8 cellular contexts compared by ENCODE assay signal in the genomic region with DNA sequence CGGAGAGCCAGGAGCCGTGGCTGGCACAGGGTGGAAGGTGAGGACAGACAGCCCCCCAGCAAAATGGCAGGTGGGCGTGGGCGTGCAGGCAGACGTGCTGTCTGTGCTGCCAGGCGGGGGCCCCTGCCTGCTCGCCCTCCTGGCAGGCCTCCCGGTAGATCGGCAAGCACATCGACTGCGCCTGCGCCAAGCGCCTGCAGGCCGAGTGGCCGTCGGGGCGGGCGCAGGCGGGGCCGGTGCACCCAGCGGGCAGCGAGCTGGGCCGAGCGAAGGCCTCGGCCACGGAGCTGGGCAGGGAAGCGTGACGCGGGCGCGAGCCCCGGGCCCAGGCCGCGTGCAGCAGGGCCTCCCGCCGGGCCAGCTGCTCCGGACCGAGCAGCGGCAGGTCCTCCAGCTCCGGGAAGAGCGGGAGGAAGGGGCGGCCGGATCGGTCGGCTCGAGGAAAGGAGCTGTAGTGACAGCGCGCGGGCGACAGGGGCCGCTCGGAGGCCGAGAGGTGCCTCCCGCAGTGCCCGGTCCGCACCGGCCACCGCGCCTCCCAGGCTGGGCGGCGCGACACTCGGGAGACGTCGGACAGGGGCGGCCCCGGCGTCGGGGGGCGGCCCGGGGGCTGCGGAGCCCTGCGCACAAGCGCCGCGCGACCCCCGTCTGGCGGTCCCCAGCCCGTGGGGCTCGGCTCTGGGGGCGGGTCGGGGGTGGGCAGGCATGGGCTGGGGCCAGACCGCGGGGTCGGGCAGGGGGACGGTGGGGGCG. TPM values are rescaled to one million over a fixed set of nuclear protein-coding genes. Genes with fewer than 3 reads are reported as not detected.
DNase-seq lines count a peak whose midpoint lies in the region; ATAC-seq and TF ChIP-seq lines count a peak whose summit lies in the region.

No MANE protein-coding gene starts in this region.

- POLR2A ChIA-PET in activated CD8-positive, alpha-beta T cell treated with anti-CD3 and anti-CD28 coated beads for 36 hours (lab: Charles Lee) = interaction anchor here (1.1 kb wide), 1 partner anchor 9 kb away, joined by 3 read pairs; no protein-coding TSS in a partner anchor

- no peaks in the 10 kb centered on the region for H3K9me3 Mint-ChIP-seq in activated CD8-positive, alpha-beta T cell treated with anti-CD3 and anti-CD28 coated beads for 36 hours

- peaks cover 14% of the 10 kb centered on the region for H3K27me3 Mint-ChIP-seq in activated CD8-positive, alpha-beta T cell treated with anti-CD3 and anti-CD28 coated beads for 36 hours

- H3K36me3 ChIP-seq in osteoblast (ENCODE audit: insufficient read depth, low read length) = no peaks in the 10 kb centered on the region

- TF ChIP-seq POLR2A in NB4 (IDR thresholded peaks at IDR 0.05; ENCODE audit: extremely low read depth, insufficient read length) = no peak

- H3K36me3 Mint-ChIP-seq in activated CD8-positive, alpha-beta T cell treated with anti-CD3 and anti-CD28 coated beads for 36 hours (ENCODE audit: low read depth) = peaks cover 2% of the 10 kb centered on the region

- ATAC-seq in activated CD8-positive, alpha-beta T cell treated with anti-CD3 and anti-CD28 coated beads for 36 hours = peak; percentile 70

- H3K4me2 ChIP-seq in osteoblast (ENCODE audit: insufficient read depth, low read length) = peak overlapping the region; percentile 65

- H3K27ac ChIP-seq in osteoblast (ENCODE audit: low read depth, low read length) = no peak overlapping the region

- H2AFZ ChIP-seq in osteoblast (ENCODE audit: low read length) = peak overlapping the region; percentile 29

- peaks cover 4% of the 10 kb centered on the region for H3K4me1 ChIP-seq in osteoblast (ENCODE audit: insufficient read depth, low read length)

- H3K27me3 ChIP-seq in osteoblast (ENCODE audit: insufficient read depth, low read length) = no peaks in the 10 kb centered on the region

- H3K4me1 Mint-ChIP-seq in activated CD8-positive, alpha-beta T cell treated with anti-CD3 and anti-CD28 coated beads for 36 hours (ENCODE audit: low read depth) = peaks cover 20% of the 10 kb centered on the region

- no peaks in the 10 kb centered on the region for H3K79me2 ChIP-seq in osteoblast (ENCODE audit: insufficient read depth, low read length)

- H4K20me1 ChIP-seq in osteoblast (ENCODE audit: insufficient read depth, low read length) = no peaks in the 10 kb centered on the region

- intact Hi-C loops in activated CD8-positive, alpha-beta T cell treated with anti-CD3 and anti-CD28 coated beads for 36 hours (cut with micrococcal nuclease) = no loop called here
- intact Hi-C loops in head of caudate nucleus (cut with DNase I) = no loop called here

- H3K9me3 ChIP-seq in osteoblast (ENCODE audit: low read depth, low read length) = no peaks in the 10 kb centered on the region

- H3K4me3 Mint-ChIP-seq in activated CD8-positive, alpha-beta T cell treated with anti-CD3 and anti-CD28 coated beads for 36 hours = no peak overlapping the region

- H3K4me3 ChIP-seq in NB4 (ENCODE audit: low read depth, low read length) (no peak overlapping the region), osteoblast (ENCODE audit: insufficient read depth, low read length) (peak overlapping the region; percentile 64)

- DNase-seq in DMS79 treated with DMSO at 0.1 percent for 48 hours (lab: John Stamatoyannopoulos, UW) (peak; percentile 39), NB4 (ENCODE audit: low read depth) (peak; percentile 36), head of caudate nucleus (peak; percentile 25 to 89 (median 78)), osteoblast (ENCODE audit: insufficient read length, low spot score, missing footprints) (peak; percentile 100), NCI-H2107 (lab: John Stamatoyannopoulos, UW) (no peak), LoVo (ENCODE audit: low spot score) (no peak), MV-4-11 (lab: John Stamatoyannopoulos, UW) (no peak)
- peak; percentile 35 for DNase-seq in activated CD8-positive, alpha-beta T cell treated with anti-CD3 and anti-CD28 coated beads for 36 hours

- TF ChIP-seq CTCF in NB4 (IDR thresholded peaks at IDR 0.05; ENCODE audit: low read depth, low read length) (peak; percentile 35), osteoblast (IDR thresholded peaks at IDR 0.05; ENCODE audit: extremely low read depth, low read depth, low read length) (peak; percentile 22)
- peak; percentile 54 for TF ChIP-seq CTCF in activated CD8-positive, alpha-beta T cell treated with anti-CD3 and anti-CD28 coated beads for 36 hours (IDR thresholded peaks at IDR 0.05)

- CTCF ChIA-PET in activated CD8-positive, alpha-beta T cell treated with anti-CD3 and anti-CD28 coated beads for 36 hours (lab: Charles Lee) = interaction anchor here (0.9 to 8.7 kb wide), 10 partner anchors 9 to 119 kb away, joined by 3 to 101 read pairs (median 4); partner anchors contain the start of genes FDXR and GRIN2C

- no peak overlapping the region for H3K27ac Mint-ChIP-seq in activated CD8-positive, alpha-beta T cell treated with anti-CD3 and anti-CD28 coated beads for 36 hours

RNA-seq across cellular contexts. Expression of gene GRIN2C, which starts 16.9 kb away (rescaled TPM):
- total RNA-seq in activated CD8-positive, alpha-beta T cell treated with anti-CD3 and anti-CD28 coated beads for 36 hours = not detected
- 0.29 and 0.72 TPM in 2 replicates for total RNA-seq in osteoblast

RNA-seq across cellular contexts. Expression of gene FDXR, which starts 30.0 kb away (rescaled TPM):
- total RNA-seq in activated CD8-positive, alpha-beta T cell treated with anti-CD3 and anti-CD28 coated beads for 36 hours = 10 to 100 TPM; 20.0 to 24.3 TPM
- 23.5 and 25.9 TPM in 2 replicates for total RNA-seq in osteoblast

RNA-seq across cellular contexts. Expression of gene FADS6, which starts 50.7 kb away (rescaled TPM):
- total RNA-seq in activated CD8-positive, alpha-beta T cell treated with anti-CD3 and anti-CD28 coated beads for 36 hours = not detected
- not detected in 2 replicates for total RNA-seq in osteoblast

Comparison
In these comparisons a context has a peak if more than half of its experiments do, and no peak if none do; other contexts are left out.
1. DNase-seq: peak in DMS79 treated with DMSO at 0.1 percent for 48 hours (single experiment), NB4 (single experiment), activated CD8-positive, alpha-beta T cell treated with anti-CD3 and anti-CD28 coated beads for 36 hours (single experiment), head of caudate nucleus (42 of 42) and osteoblast (single experiment); none in NCI-H2107 (single experiment), LoVo (single experiment) and MV-4-11 (single experiment).
2. Peak in every context shown above with its lines, with median percentiles within 50 percentile points of each other: CTCF ChIP-seq.